ENCODE assay signal across 8 cellular contexts in the genomic region with DNA sequence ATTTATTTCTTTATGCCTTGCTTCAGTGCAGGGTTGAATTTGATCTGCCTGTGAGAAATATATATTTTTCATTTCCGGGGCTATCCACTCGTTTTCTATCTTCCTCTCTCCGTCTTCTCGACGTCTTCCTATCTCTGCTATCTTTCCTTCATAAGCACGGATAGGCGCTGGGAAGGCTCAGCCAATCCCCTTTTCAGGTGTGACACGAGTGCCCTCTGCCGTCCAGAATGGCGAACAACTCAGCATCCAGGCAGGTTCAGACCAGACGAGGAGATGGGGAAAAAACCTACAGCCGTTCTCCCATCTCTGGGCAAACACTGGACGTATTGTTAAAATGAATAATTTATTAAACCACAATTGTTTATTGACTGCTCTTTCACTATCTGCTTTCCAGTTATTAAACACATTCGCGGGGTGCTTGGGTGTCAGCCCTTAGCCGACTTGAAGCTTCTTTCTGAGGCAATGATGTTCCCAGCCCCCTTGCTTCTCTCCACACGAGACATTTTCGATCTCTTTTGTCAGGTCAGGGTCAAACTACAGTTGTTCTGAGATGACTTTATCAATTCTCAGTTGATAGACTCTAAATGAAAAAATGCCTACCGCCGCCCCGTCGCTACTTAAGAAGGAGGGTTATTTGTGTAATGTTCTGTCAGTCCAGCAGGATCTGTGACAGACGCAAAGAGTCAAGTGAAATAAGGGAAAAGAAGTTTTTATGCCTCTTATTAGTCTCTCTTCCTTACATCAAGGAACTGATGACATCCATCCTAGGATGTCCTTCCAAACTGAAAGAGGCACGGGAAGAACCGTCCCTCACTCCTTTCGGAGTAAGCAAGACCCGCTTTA.
DNase-seq lines count a peak whose midpoint lies in the region; ATAC-seq, FAIRE-seq and TF ChIP-seq lines count a peak whose summit lies in the region.

No MANE protein-coding gene starts in this region.

- no peak overlapping the region for H2AFZ ChIP-seq in DND-41 (ENCODE audit: low read depth, low read length)
- H2AFZ ChIP-seq in GM23338, result no peak overlapping the region

- H3K9ac ChIP-seq in DND-41 (ENCODE audit: low read depth, low read length), result no peak overlapping the region

- no peaks in the 10 kb centered on the region for H3K36me3 ChIP-seq in DND-41 (ENCODE audit: insufficient read depth, low read length)
- no peaks in the 10 kb centered on the region for H3K36me3 ChIP-seq in GM23338 (ENCODE audit: insufficient read depth)
- no peaks in the 10 kb centered on the region for H3K36me3 ChIP-seq in suprapubic skin

- no peaks in the 10 kb centered on the region for H3F3A ChIP-seq in GM23338 (replicated peaks; ENCODE audit: low read depth)

- TF ChIP-seq EP300 in suprapubic skin (IDR thresholded peaks at IDR 0.05), result no peak

- TF ChIP-seq POLR2A in suprapubic skin (IDR thresholded peaks at IDR 0.05), result no peak

- H3K4me1 Mint-ChIP-seq in GM23338, result peaks cover 17% of the 10 kb centered on the region

- H3K79me2 ChIP-seq in DND-41 (ENCODE audit: insufficient read depth, low read length) (no peaks in the 10 kb centered on the region), GM23338 (replicated peaks; ENCODE audit: insufficient read depth) (no peaks in the 10 kb centered on the region)

- WGBS in suprapubic skin, result 36% methylated on average over 27 of the region's 27 CpGs

- no peak overlapping the region for H3K27ac ChIP-seq in DND-41 (ENCODE audit: low read length)
- H3K27ac ChIP-seq in GM23338 (ENCODE audit: low read depth), result no peak overlapping the region
- no peak overlapping the region for H3K27ac ChIP-seq in suprapubic skin

- H3K4me2 ChIP-seq in DND-41 (ENCODE audit: insufficient read depth, low read length) (no peak overlapping the region), GM23338 (no peak overlapping the region)

- H3K4me3 Mint-ChIP-seq in GM23338, result no peak overlapping the region

- H3K27me3 ChIP-seq in DND-41 (ENCODE audit: insufficient read depth, low read length, poor library complexity), result peaks cover 4% of the 10 kb centered on the region
- H3K27me3 ChIP-seq in GM23338 (ENCODE audit: insufficient read depth), result no peaks in the 10 kb centered on the region
- no peaks in the 10 kb centered on the region for H3K27me3 ChIP-seq in suprapubic skin

- 0 out of 3 replicates have a peak, but pooled peaks cover 2% of the 10 kb centered on the region for H3K9me3 Mint-ChIP-seq in GM23338

- H4K20me1 ChIP-seq in DND-41 (ENCODE audit: insufficient read depth, low read length), result no peaks in the 10 kb centered on the region
- no peaks in the 10 kb centered on the region for H4K20me1 ChIP-seq in GM23338 (replicated peaks; ENCODE audit: insufficient read depth)

- TF ChIP-seq CTCF in DND-41 (IDR thresholded peaks at IDR 0.05; ENCODE audit: borderline replicate concordance, extremely low read depth, low read length, poor library complexity, severe bottlenecking) (peak; percentile 82), GM23338 (conservative IDR thresholded peaks at IDR 0.05; ENCODE audit: low read depth in 2 of 2) (peak; percentile 92 to 99), suprapubic skin (IDR thresholded peaks at IDR 0.05) (peak; percentile 18 to 47)

- no peak overlapping the region for H3K27ac Mint-ChIP-seq in GM23338

- no peaks in the 10 kb centered on the region for H3K36me3 Mint-ChIP-seq in GM23338 (ENCODE audit: low read depth)

- H3K4me1 ChIP-seq in DND-41 (ENCODE audit: insufficient read depth, low read length) (no peaks in the 10 kb centered on the region; the same call in 1 of the 2 replicates), GM23338 (ENCODE audit: insufficient read depth) (no peaks in the 10 kb centered on the region), suprapubic skin (peaks cover 9% of the 10 kb centered on the region)

- peak; percentile 64 for DNase-seq in DND-41
- peak; percentile 90 for DNase-seq in GM23338 (ENCODE audit: low spot score)
- peak; percentile 20 for DNase-seq in NCI-H1436 treated with DMSO at 0.1 percent for 48 hours (lab: John Stamatoyannopoulos, UW)
- peak; percentile 53 for DNase-seq in epidermal melanocyte (ENCODE audit: insufficient read length, low spot score)
- DNase-seq in middle frontal gyrus (ENCODE audit: extremely low spot score, low spot score), result peak; percentile 73
- DNase-seq in suprapubic skin (ENCODE audit: low spot score in 2 of 2), result peak in 1 of 2 donors; percentile 83
- DNase-seq in HCEC 1CT, result no peak

- FAIRE-seq in TTC549 (lab: Jason Lieb, UNC), result peak; percentile 40

- ATAC-seq in DND-41 (ENCODE audit: insufficient read depth, low read depth) (peak; percentile 87), GM23338 (peak; percentile 99)

- H3K9me2 ChIP-seq in GM23338 (ENCODE audit: insufficient read depth), result peaks cover 4% of the 10 kb centered on the region; the same call in 1 of the 2 replicates

- H3K9me3 ChIP-seq in DND-41 (ENCODE audit: insufficient read depth, low read length, severe bottlenecking), result no peaks in the 10 kb centered on the region
- H3K9me3 ChIP-seq in suprapubic skin, result no peaks in the 10 kb centered on the region

- peaks cover 6% of the 10 kb centered on the region for H3K27me3 Mint-ChIP-seq in GM23338 (ENCODE audit: insufficient read depth, low read depth, poor library complexity)

- H3K4me3 ChIP-seq in DND-41 (ENCODE audit: low read depth in 1 of 2, low read length in 2 of 2), result no peak overlapping the region
- no peak overlapping the region for H3K4me3 ChIP-seq in GM23338
- peak overlapping the region; percentile 2 for H3K4me3 ChIP-seq in suprapubic skin

TF ChIP-seq in GM23338, 12 proteins besides CTCF, POLR2A, EP300 and RAD21 (continues in another document):
- no peak for TF ChIP-seq ZNF331 (CRISPR knock-in tag; IDR thresholded peaks at IDR 0.05; ENCODE audit: low read depth)
- TF ChIP-seq, protein P1, sequence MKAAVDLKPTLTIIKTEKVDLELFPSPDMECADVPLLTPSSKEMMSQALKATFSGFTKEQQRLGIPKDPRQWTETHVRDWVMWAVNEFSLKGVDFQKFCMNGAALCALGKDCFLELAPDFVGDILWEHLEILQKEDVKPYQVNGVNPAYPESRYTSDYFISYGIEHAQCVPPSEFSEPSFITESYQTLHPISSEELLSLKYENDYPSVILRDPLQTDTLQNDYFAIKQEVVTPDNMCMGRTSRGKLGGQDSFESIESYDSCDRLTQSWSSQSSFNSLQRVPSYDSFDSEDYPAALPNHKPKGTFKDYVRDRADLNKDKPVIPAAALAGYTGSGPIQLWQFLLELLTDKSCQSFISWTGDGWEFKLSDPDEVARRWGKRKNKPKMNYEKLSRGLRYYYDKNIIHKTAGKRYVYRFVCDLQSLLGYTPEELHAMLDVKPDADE (IDR thresholded peaks at IDR 0.05), result no peak
- TF ChIP-seq POLR2AphosphoS5 (IDR thresholded peaks at IDR 0.05; ENCODE audit: low read depth), result no peak
- TF ChIP-seq ZNF114 (CRISPR knock-in tag; IDR thresholded peaks at IDR 0.05), result no peak
- TF ChIP-seq EZH2 (IDR thresholded peaks at IDR 0.05; ENCODE audit: low read depth, unreplicated experiment), result no peak
- TF ChIP-seq NANOG (IDR thresholded peaks at IDR 0.05; ENCODE audit: borderline replicate concordance), result no peak
- no peak for TF ChIP-seq CREB1 (CRISPR knock-in tag; IDR thresholded peaks at IDR 0.05; ENCODE audit: low read depth)

Comparison
In these comparisons a context has a peak if more than half of its experiments do, and no peak if none do; other contexts are left out.
1. CTCF ChIP-seq: peak in every context shown above with its lines; median percentile 96 in GM23338; 82 in DND-41; 32 in suprapubic skin.